Comparison of ENCODE assay signal across 1 cellular context in the genomic region with DNA sequence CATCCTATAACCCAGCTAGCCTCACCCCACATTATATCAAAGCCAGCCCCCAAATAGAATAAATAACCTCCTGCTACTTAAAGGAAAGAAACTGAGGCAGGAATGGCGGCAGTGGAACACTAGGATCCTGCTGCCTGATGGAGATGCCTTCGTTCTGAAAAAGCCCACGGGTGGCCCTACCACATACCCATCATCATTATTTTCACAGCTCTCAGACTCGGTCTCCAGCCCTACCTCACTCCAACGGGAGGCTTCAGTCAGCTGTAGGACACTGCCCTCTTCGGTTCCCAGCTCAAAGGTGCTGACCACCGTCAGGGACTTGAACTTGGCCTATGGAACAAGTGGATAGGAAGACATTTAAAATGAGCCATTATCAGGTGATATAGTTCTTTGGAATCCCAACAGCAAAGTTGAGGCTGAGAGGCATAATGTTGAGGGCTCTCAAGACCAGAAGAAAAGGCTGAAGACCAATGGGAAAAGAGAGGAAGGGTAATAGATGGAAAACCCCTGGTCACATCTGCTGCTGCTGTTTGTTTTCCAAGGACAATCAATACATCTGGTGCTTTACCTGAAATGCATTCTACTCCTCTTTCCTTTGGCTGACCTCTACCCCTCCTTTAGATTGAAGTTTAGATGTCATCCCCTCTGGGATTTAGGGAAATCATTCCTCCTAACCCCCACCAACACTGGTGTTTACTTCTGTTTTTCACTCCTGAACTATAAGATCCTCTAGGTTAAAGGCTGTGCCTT.
TF ChIP-seq lines count a peak whose summit lies in the region.

No MANE protein-coding gene starts in this region.

TF ChIP-seq in HEK293, 187 proteins besides CTCF, POLR2A, EP300 and RAD21 (continued from another document):
- TF ChIP-seq, protein P1, sequence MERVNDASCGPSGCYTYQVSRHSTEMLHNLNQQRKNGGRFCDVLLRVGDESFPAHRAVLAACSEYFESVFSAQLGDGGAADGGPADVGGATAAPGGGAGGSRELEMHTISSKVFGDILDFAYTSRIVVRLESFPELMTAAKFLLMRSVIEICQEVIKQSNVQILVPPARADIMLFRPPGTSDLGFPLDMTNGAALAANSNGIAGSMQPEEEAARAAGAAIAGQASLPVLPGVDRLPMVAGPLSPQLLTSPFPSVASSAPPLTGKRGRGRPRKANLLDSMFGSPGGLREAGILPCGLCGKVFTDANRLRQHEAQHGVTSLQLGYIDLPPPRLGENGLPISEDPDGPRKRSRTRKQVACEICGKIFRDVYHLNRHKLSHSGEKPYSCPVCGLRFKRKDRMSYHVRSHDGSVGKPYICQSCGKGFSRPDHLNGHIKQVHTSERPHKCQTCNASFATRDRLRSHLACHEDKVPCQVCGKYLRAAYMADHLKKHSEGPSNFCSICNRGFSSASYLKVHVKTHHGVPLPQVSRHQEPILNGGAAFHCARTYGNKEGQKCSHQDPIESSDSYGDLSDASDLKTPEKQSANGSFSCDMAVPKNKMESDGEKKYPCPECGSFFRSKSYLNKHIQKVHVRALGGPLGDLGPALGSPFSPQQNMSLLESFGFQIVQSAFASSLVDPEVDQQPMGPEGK (tag by site-specific recombination; IDR thresholded peaks at IDR 0.05), result no peak
- TF ChIP-seq, protein P2, sequence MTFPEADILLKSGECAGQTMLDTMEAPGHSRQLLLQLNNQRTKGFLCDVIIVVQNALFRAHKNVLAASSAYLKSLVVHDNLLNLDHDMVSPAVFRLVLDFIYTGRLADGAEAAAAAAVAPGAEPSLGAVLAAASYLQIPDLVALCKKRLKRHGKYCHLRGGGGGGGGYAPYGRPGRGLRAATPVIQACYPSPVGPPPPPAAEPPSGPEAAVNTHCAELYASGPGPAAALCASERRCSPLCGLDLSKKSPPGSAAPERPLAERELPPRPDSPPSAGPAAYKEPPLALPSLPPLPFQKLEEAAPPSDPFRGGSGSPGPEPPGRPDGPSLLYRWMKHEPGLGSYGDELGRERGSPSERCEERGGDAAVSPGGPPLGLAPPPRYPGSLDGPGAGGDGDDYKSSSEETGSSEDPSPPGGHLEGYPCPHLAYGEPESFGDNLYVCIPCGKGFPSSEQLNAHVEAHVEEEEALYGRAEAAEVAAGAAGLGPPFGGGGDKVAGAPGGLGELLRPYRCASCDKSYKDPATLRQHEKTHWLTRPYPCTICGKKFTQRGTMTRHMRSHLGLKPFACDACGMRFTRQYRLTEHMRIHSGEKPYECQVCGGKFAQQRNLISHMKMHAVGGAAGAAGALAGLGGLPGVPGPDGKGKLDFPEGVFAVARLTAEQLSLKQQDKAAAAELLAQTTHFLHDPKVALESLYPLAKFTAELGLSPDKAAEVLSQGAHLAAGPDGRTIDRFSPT (tag by site-specific recombination; IDR thresholded peaks at IDR 0.05), result no peak
- no peak for TF ChIP-seq ZNF629 (tag by site-specific recombination; IDR thresholded peaks at IDR 0.05)
- TF ChIP-seq ZNF623 (tag by site-specific recombination; IDR thresholded peaks at IDR 0.05), result no peak
- no peak for TF ChIP-seq EGR2 (tag by site-specific recombination; IDR thresholded peaks at IDR 0.05; ENCODE audit: low read depth)
- no peak for TF ChIP-seq PRDM1 (tag by site-specific recombination; IDR thresholded peaks at IDR 0.05)
- no peak for TF ChIP-seq HOXD13 (CRISPR knock-in tag; IDR thresholded peaks at IDR 0.05; ENCODE audit: borderline replicate concordance)
- no peak for TF ChIP-seq MYNN (tag by site-specific recombination; IDR thresholded peaks at IDR 0.05; ENCODE audit: borderline replicate concordance)
- no peak for TF ChIP-seq SP2 (tag by site-specific recombination; IDR thresholded peaks at IDR 0.05)
TF ChIP-seq in HEK293: peak in this region for 0.
